Comparison of ENCODE assay signal across 1 cellular context in the genomic region with DNA sequence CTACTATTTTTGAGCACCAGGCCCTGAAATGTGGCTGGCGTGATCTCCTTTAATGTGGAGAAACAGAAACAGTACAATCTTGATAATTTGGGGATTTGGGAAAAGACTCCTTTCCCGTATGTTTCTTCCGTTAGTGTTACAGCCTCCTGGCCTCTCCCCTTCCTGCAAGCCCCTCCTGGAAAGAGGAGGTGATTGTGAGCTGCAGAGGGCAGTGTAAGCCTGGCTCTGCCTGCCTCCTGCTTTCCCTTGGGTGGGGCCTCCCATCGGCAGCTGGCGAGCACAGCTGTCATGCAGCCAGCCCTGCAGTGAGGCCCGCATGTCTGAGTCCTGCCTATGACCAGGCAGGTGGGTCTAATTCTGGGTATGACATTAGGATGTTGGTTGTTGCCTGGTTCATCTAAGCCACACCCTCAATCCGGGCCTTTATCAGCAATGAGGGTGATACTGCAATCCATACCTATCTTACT.
TF ChIP-seq lines count a peak whose summit lies in the region.

No MANE protein-coding gene starts in this region.

TF ChIP-seq in K562, 482 proteins besides CTCF, POLR2A, EP300 and RAD21 (continued from another document and continues in another):
- TF ChIP-seq, protein P1, sequence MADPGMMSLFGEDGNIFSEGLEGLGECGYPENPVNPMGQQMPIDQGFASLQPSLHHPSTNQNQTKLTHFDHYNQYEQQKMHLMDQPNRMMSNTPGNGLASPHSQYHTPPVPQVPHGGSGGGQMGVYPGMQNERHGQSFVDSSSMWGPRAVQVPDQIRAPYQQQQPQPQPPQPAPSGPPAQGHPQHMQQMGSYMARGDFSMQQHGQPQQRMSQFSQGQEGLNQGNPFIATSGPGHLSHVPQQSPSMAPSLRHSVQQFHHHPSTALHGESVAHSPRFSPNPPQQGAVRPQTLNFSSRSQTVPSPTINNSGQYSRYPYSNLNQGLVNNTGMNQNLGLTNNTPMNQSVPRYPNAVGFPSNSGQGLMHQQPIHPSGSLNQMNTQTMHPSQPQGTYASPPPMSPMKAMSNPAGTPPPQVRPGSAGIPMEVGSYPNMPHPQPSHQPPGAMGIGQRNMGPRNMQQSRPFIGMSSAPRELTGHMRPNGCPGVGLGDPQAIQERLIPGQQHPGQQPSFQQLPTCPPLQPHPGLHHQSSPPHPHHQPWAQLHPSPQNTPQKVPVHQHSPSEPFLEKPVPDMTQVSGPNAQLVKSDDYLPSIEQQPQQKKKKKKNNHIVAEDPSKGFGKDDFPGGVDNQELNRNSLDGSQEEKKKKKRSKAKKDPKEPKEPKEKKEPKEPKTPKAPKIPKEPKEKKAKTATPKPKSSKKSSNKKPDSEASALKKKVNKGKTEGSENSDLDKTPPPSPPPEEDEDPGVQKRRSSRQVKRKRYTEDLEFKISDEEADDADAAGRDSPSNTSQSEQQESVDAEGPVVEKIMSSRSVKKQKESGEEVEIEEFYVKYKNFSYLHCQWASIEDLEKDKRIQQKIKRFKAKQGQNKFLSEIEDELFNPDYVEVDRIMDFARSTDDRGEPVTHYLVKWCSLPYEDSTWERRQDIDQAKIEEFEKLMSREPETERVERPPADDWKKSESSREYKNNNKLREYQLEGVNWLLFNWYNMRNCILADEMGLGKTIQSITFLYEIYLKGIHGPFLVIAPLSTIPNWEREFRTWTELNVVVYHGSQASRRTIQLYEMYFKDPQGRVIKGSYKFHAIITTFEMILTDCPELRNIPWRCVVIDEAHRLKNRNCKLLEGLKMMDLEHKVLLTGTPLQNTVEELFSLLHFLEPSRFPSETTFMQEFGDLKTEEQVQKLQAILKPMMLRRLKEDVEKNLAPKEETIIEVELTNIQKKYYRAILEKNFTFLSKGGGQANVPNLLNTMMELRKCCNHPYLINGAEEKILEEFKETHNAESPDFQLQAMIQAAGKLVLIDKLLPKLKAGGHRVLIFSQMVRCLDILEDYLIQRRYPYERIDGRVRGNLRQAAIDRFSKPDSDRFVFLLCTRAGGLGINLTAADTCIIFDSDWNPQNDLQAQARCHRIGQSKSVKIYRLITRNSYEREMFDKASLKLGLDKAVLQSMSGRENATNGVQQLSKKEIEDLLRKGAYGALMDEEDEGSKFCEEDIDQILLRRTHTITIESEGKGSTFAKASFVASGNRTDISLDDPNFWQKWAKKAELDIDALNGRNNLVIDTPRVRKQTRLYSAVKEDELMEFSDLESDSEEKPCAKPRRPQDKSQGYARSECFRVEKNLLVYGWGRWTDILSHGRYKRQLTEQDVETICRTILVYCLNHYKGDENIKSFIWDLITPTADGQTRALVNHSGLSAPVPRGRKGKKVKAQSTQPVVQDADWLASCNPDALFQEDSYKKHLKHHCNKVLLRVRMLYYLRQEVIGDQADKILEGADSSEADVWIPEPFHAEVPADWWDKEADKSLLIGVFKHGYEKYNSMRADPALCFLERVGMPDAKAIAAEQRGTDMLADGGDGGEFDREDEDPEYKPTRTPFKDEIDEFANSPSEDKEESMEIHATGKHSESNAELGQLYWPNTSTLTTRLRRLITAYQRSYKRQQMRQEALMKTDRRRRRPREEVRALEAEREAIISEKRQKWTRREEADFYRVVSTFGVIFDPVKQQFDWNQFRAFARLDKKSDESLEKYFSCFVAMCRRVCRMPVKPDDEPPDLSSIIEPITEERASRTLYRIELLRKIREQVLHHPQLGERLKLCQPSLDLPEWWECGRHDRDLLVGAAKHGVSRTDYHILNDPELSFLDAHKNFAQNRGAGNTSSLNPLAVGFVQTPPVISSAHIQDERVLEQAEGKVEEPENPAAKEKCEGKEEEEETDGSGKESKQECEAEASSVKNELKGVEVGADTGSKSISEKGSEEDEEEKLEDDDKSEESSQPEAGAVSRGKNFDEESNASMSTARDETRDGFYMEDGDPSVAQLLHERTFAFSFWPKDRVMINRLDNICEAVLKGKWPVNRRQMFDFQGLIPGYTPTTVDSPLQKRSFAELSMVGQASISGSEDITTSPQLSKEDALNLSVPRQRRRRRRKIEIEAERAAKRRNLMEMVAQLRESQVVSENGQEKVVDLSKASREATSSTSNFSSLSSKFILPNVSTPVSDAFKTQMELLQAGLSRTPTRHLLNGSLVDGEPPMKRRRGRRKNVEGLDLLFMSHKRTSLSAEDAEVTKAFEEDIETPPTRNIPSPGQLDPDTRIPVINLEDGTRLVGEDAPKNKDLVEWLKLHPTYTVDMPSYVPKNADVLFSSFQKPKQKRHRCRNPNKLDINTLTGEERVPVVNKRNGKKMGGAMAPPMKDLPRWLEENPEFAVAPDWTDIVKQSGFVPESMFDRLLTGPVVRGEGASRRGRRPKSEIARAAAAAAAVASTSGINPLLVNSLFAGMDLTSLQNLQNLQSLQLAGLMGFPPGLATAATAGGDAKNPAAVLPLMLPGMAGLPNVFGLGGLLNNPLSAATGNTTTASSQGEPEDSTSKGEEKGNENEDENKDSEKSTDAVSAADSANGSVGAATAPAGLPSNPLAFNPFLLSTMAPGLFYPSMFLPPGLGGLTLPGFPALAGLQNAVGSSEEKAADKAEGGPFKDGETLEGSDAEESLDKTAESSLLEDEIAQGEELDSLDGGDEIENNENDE (IDR thresholded peaks at IDR 0.05; ENCODE audit: low read depth, low read length) = no peak
- TF ChIP-seq ZNF253 (CRISPR knock-in tag; conservative IDR thresholded peaks at IDR 0.05) = no peak
- TF ChIP-seq TCF3 (CRISPR knock-in tag; IDR thresholded peaks at IDR 0.05) = no peak
- no peak for TF ChIP-seq MCM7 (IDR thresholded peaks at IDR 0.05)
- no peak; the same call in 1 of the 2 replicates for TF ChIP-seq LEF1 (IDR thresholded peaks at IDR 0.05)
- TF ChIP-seq RFX5 (IDR thresholded peaks at IDR 0.05; ENCODE audit: low read depth, low read length) = no peak
- TF ChIP-seq NELFE (IDR thresholded peaks at IDR 0.05; ENCODE audit: insufficient read depth, insufficient read length) = no peak
- TF ChIP-seq, protein P2, sequence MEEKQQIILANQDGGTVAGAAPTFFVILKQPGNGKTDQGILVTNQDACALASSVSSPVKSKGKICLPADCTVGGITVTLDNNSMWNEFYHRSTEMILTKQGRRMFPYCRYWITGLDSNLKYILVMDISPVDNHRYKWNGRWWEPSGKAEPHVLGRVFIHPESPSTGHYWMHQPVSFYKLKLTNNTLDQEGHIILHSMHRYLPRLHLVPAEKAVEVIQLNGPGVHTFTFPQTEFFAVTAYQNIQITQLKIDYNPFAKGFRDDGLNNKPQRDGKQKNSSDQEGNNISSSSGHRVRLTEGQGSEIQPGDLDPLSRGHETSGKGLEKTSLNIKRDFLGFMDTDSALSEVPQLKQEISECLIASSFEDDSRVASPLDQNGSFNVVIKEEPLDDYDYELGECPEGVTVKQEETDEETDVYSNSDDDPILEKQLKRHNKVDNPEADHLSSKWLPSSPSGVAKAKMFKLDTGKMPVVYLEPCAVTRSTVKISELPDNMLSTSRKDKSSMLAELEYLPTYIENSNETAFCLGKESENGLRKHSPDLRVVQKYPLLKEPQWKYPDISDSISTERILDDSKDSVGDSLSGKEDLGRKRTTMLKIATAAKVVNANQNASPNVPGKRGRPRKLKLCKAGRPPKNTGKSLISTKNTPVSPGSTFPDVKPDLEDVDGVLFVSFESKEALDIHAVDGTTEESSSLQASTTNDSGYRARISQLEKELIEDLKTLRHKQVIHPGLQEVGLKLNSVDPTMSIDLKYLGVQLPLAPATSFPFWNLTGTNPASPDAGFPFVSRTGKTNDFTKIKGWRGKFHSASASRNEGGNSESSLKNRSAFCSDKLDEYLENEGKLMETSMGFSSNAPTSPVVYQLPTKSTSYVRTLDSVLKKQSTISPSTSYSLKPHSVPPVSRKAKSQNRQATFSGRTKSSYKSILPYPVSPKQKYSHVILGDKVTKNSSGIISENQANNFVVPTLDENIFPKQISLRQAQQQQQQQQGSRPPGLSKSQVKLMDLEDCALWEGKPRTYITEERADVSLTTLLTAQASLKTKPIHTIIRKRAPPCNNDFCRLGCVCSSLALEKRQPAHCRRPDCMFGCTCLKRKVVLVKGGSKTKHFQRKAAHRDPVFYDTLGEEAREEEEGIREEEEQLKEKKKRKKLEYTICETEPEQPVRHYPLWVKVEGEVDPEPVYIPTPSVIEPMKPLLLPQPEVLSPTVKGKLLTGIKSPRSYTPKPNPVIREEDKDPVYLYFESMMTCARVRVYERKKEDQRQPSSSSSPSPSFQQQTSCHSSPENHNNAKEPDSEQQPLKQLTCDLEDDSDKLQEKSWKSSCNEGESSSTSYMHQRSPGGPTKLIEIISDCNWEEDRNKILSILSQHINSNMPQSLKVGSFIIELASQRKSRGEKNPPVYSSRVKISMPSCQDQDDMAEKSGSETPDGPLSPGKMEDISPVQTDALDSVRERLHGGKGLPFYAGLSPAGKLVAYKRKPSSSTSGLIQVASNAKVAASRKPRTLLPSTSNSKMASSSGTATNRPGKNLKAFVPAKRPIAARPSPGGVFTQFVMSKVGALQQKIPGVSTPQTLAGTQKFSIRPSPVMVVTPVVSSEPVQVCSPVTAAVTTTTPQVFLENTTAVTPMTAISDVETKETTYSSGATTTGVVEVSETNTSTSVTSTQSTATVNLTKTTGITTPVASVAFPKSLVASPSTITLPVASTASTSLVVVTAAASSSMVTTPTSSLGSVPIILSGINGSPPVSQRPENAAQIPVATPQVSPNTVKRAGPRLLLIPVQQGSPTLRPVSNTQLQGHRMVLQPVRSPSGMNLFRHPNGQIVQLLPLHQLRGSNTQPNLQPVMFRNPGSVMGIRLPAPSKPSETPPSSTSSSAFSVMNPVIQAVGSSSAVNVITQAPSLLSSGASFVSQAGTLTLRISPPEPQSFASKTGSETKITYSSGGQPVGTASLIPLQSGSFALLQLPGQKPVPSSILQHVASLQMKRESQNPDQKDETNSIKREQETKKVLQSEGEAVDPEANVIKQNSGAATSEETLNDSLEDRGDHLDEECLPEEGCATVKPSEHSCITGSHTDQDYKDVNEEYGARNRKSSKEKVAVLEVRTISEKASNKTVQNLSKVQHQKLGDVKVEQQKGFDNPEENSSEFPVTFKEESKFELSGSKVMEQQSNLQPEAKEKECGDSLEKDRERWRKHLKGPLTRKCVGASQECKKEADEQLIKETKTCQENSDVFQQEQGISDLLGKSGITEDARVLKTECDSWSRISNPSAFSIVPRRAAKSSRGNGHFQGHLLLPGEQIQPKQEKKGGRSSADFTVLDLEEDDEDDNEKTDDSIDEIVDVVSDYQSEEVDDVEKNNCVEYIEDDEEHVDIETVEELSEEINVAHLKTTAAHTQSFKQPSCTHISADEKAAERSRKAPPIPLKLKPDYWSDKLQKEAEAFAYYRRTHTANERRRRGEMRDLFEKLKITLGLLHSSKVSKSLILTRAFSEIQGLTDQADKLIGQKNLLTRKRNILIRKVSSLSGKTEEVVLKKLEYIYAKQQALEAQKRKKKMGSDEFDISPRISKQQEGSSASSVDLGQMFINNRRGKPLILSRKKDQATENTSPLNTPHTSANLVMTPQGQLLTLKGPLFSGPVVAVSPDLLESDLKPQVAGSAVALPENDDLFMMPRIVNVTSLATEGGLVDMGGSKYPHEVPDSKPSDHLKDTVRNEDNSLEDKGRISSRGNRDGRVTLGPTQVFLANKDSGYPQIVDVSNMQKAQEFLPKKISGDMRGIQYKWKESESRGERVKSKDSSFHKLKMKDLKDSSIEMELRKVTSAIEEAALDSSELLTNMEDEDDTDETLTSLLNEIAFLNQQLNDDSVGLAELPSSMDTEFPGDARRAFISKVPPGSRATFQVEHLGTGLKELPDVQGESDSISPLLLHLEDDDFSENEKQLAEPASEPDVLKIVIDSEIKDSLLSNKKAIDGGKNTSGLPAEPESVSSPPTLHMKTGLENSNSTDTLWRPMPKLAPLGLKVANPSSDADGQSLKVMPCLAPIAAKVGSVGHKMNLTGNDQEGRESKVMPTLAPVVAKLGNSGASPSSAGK (IDR thresholded peaks at IDR 0.05) = no peak
- no peak for TF ChIP-seq ZNF232 (CRISPR knock-in tag; IDR thresholded peaks at IDR 0.05)
- no peak; the same call in 1 of the 2 replicates for TF ChIP-seq ZNF384 (IDR thresholded peaks at IDR 0.05; ENCODE audit: low read depth, low read length)
- TF ChIP-seq YBX1 (IDR thresholded peaks at IDR 0.05) = no peak
- no peak for TF ChIP-seq ZNF583 (CRISPR knock-in tag; IDR thresholded peaks at IDR 0.05)
- TF ChIP-seq NR0B1 (IDR thresholded peaks at IDR 0.05; ENCODE audit: partially characterized antibody) = no peak
- TF ChIP-seq, protein P3, sequence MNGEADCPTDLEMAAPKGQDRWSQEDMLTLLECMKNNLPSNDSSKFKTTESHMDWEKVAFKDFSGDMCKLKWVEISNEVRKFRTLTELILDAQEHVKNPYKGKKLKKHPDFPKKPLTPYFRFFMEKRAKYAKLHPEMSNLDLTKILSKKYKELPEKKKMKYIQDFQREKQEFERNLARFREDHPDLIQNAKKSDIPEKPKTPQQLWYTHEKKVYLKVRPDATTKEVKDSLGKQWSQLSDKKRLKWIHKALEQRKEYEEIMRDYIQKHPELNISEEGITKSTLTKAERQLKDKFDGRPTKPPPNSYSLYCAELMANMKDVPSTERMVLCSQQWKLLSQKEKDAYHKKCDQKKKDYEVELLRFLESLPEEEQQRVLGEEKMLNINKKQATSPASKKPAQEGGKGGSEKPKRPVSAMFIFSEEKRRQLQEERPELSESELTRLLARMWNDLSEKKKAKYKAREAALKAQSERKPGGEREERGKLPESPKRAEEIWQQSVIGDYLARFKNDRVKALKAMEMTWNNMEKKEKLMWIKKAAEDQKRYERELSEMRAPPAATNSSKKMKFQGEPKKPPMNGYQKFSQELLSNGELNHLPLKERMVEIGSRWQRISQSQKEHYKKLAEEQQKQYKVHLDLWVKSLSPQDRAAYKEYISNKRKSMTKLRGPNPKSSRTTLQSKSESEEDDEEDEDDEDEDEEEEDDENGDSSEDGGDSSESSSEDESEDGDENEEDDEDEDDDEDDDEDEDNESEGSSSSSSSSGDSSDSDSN (IDR thresholded peaks at IDR 0.05; ENCODE audit: borderline replicate concordance in 1 of 2, low read depth in 2 of 2, low read length in 2 of 2) = no peak
- TF ChIP-seq ZNF133 (CRISPR knock-in tag; IDR thresholded peaks at IDR 0.05) = no peak
- no peak for TF ChIP-seq PURB (CRISPR knock-in tag; IDR thresholded peaks at IDR 0.05; ENCODE audit: low read depth)
- no peak for TF ChIP-seq NFRKB (IDR thresholded peaks at IDR 0.05; ENCODE audit: low read depth)
- TF ChIP-seq HLTF (IDR thresholded peaks at IDR 0.05) = no peak
- TF ChIP-seq TAF15 (IDR thresholded peaks at IDR 0.05; ENCODE audit: low read depth, low read length) = no peak
- TF ChIP-seq ZNF395 (CRISPR knock-in tag; IDR thresholded peaks at IDR 0.05) = no peak
- TF ChIP-seq L3MBTL2 (IDR thresholded peaks at IDR 0.05) = peak; percentile 55; the same call in 1 of the 2 replicates
- peak in 1 of 2 experiments; percentile 80; a peak in 2 of 4 replicates for TF ChIP-seq RCOR1 (IDR thresholded peaks at IDR 0.05; ENCODE audit: borderline replicate concordance in 1 of 2, low read depth in 2 of 2, low read length in 2 of 2)
